2 cellular contexts compared by ENCODE assay signal in the genomic region with DNA sequence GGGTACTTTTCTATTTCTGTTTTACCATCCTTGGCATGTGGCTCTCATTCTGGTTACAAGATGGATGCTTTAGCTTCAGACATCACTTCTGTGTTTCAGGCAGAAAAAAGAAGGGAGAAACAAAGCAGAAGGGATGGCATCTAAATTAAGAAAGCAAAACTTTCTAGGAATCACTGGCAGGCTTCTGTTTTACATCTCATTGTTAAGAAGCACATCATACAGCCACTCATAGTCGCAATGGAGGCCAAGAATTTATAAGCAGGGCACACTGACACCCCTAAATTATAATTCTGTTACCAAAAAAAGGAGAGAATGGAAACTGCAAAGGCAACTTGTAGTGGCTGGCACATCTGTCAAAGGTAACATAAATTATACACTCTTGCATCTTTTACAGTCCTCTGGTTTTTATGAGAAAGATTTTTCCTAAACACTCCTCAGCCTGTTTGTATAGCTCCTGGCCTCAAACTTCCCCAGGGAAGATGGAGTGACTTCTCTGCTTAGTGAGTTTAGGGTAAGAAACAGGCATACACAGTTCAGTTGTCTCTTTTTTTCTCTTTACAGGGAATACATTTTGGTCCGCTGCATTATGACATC.
A peak's percentile ranks its signal among the peaks of the same experiment; 100 is the strongest.
TF ChIP-seq lines count a peak whose summit lies in the region.

No MANE protein-coding gene starts in this region.

TF ChIP-seq in GM23338, 12 proteins besides CTCF, POLR2A, EP300 and RAD21:
- no peak for TF ChIP-seq CREB1 (CRISPR knock-in tag; IDR thresholded peaks at IDR 0.05; ENCODE audit: low read depth)
- no peak for TF ChIP-seq POLR2AphosphoS5 (IDR thresholded peaks at IDR 0.05; ENCODE audit: low read depth)
- TF ChIP-seq, protein P1, sequence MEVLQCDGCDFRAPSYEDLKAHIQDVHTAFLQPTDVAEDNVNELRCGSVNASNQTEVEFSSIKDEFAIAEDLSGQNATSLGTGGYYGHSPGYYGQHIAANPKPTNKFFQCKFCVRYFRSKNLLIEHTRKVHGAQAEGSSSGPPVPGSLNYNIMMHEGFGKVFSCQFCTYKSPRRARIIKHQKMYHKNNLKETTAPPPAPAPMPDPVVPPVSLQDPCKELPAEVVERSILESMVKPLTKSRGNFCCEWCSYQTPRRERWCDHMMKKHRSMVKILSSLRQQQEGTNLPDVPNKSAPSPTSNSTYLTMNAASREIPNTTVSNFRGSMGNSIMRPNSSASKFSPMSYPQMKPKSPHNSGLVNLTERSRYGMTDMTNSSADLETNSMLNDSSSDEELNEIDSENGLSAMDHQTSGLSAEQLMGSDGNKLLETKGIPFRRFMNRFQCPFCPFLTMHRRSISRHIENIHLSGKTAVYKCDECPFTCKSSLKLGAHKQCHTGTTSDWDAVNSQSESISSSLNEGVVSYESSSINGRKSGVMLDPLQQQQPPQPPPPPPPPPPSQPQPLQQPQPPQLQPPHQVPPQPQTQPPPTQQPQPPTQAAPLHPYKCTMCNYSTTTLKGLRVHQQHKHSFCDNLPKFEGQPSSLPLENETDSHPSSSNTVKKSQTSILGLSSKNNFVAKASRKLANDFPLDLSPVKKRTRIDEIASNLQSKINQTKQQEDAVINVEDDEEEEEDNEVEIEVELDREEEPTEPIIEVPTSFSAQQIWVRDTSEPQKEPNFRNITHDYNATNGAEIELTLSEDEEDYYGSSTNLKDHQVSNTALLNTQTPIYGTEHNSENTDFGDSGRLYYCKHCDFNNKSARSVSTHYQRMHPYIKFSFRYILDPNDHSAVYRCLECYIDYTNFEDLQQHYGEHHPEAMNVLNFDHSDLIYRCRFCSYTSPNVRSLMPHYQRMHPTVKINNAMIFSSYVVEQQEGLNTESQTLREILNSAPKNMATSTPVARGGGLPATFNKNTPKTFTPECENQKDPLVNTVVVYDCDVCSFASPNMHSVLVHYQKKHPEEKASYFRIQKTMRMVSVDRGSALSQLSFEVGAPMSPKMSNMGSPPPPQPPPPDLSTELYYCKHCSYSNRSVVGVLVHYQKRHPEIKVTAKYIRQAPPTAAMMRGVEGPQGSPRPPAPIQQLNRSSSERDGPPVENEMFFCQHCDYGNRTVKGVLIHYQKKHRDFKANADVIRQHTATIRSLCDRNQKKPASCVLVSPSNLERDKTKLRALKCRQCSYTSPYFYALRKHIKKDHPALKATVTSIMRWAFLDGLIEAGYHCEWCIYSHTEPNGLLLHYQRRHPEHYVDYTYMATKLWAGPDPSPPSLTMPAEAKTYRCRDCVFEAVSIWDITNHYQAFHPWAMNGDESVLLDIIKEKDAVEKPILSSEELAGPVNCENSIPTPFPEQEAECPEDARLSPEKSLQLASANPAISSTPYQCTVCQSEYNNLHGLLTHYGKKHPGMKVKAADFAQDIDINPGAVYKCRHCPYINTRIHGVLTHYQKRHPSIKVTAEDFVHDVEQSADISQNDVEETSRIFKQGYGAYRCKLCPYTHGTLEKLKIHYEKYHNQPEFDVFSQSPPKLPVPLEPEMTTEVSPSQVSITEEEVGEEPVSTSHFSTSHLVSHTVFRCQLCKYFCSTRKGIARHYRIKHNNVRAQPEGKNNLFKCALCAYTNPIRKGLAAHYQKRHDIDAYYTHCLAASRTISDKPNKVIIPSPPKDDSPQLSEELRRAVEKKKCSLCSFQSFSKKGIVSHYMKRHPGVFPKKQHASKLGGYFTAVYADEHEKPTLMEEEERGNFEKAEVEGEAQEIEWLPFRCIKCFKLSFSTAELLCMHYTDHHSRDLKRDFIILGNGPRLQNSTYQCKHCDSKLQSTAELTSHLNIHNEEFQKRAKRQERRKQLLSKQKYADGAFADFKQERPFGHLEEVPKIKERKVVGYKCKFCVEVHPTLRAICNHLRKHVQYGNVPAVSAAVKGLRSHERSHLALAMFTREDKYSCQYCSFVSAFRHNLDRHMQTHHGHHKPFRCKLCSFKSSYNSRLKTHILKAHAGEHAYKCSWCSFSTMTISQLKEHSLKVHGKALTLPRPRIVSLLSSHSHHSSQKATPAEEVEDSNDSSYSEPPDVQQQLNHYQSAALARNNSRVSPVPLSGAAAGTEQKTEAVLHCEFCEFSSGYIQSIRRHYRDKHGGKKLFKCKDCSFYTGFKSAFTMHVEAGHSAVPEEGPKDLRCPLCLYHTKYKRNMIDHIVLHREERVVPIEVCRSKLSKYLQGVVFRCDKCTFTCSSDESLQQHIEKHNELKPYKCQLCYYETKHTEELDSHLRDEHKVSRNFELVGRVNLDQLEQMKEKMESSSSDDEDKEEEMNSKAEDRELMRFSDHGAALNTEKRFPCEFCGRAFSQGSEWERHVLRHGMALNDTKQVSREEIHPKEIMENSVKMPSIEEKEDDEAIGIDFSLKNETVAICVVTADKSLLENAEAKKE (CRISPR knock-in tag; IDR thresholded peaks at IDR 0.05), result no peak
- no peak for TF ChIP-seq JUNB (IDR thresholded peaks at IDR 0.05; ENCODE audit: unreplicated experiment)
- TF ChIP-seq ZNF331 (CRISPR knock-in tag; IDR thresholded peaks at IDR 0.05; ENCODE audit: low read depth), result no peak
- TF ChIP-seq REST (IDR thresholded peaks at IDR 0.05; ENCODE audit: unreplicated experiment), result no peak
- no peak for TF ChIP-seq STAT1 (IDR thresholded peaks at IDR 0.05; ENCODE audit: unreplicated experiment)
- no peak for TF ChIP-seq EZH2phosphoT487 (IDR thresholded peaks at IDR 0.05; ENCODE audit: unreplicated experiment)
- no peak for TF ChIP-seq ZNF114 (CRISPR knock-in tag; IDR thresholded peaks at IDR 0.05)
- TF ChIP-seq EZH2 (IDR thresholded peaks at IDR 0.05; ENCODE audit: low read depth, unreplicated experiment), result no peak
- TF ChIP-seq NANOG (IDR thresholded peaks at IDR 0.05; ENCODE audit: borderline replicate concordance), result no peak

TF ChIP-seq in HEK293T, 16 proteins besides CTCF, POLR2A, EP300 and RAD21:
- TF ChIP-seq PKNOX1 (IDR thresholded peaks at IDR 0.05) (peak; percentile 71), FOXM1 (IDR thresholded peaks at IDR 0.05; ENCODE audit: borderline replicate concordance) (no peak)
